ENCODE assay signal across 12 cellular contexts in the genomic region with DNA sequence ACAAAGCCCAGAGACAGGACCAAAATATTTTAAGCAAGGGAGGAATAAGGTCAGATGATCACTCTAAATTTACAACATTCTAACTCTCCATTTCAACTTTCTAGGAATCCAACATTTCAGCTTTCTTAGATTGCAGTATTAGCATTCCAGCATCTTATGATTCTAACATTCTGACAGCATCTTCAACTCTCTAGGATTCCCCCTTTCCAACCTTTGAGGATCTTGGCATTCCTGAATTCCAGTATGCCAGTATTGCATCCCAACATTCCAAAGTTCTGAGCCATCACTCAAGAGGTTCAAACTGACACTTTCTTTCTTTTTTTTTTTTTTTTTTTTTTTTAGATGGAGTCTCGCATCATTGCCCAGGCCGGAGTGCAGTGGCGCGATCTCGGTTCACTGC. TPM values are rescaled to one million over a fixed set of nuclear protein-coding genes. Genes with fewer than 3 reads are reported as not detected.
A peak's percentile ranks its signal among the peaks of the same experiment; 100 is the strongest.
DNase-seq lines count a peak whose midpoint lies in the region; ATAC-seq and TF ChIP-seq lines count a peak whose summit lies in the region.
"Had no signal": no experiment of that assay in that cellular context is flagged by ENCODE, and none has a peak within 500 bp of the region (broad histone marks: within the 10 kb centered on the region; RNA-seq: fewer than 3 reads in every experiment).

No MANE protein-coding gene starts in this region.

- no peaks in the 10 kb centered on the region; the same call in 1 of the 2 replicates for H3K27me3 Mint-ChIP-seq in HFFc6 (ENCODE audit: insufficient read depth)
- H3K27me3 Mint-ChIP-seq in activated naive CD8-positive, alpha-beta T cell treated with anti-CD3 and anti-CD28 coated beads, Interleukin-2, amount 50 U/mL, for 24 hours = no peaks in the 10 kb centered on the region
- H3K27me3 Mint-ChIP-seq: activated CD4-positive, alpha-beta T cell treated with anti-CD3 and anti-CD28 coated beads for 36 hours had no signal

- H3K27me3 ChIP-seq in WERI-Rb-1 (ENCODE audit: insufficient read depth, low read depth, severe bottlenecking) = no peaks in the 10 kb centered on the region
- H3K27me3 ChIP-seq: BLaER1 had no signal

- no peaks in the 10 kb centered on the region for H3K36me3 ChIP-seq in WERI-Rb-1

- TF ChIP-seq CTCF in HFFc6 (IDR thresholded peaks at IDR 0.05) = no peak
- no peak for TF ChIP-seq CTCF in WERI-Rb-1 (IDR thresholded peaks at IDR 0.05; ENCODE audit: low read depth, low read length)

- H3K27ac Mint-ChIP-seq in HFFc6 = no peak overlapping the region; the same call in 1 of the 2 replicates
- H3K27ac Mint-ChIP-seq in activated naive CD8-positive, alpha-beta T cell treated with anti-CD3 and anti-CD28 coated beads, Interleukin-2, amount 50 U/mL, for 24 hours = peak overlapping the region; percentile 1
- H3K27ac Mint-ChIP-seq: activated CD4-positive, alpha-beta T cell treated with anti-CD3 and anti-CD28 coated beads for 36 hours had no signal

- H3K4me3 ChIP-seq in WERI-Rb-1 (ENCODE audit: low read depth, low read length) = no peak overlapping the region
- H3K4me3 ChIP-seq: BLaER1 had no signal

- peaks cover 15% of the 10 kb centered on the region for H3K4me1 Mint-ChIP-seq in HFFc6 (ENCODE audit: low read depth)
- peaks cover 43% of the 10 kb centered on the region for H3K4me1 Mint-ChIP-seq in activated naive CD8-positive, alpha-beta T cell treated with anti-CD3 and anti-CD28 coated beads, Interleukin-2, amount 50 U/mL, for 24 hours

- H3K4me3 Mint-ChIP-seq in HFFc6 = no peak overlapping the region
- no peak overlapping the region for H3K4me3 Mint-ChIP-seq in activated naive CD8-positive, alpha-beta T cell treated with anti-CD3 and anti-CD28 coated beads, Interleukin-2, amount 50 U/mL, for 24 hours
- H3K4me3 Mint-ChIP-seq: activated CD4-positive, alpha-beta T cell treated with anti-CD3 and anti-CD28 coated beads for 36 hours had no signal

- peaks cover 24% of the 10 kb centered on the region for H3K36me3 Mint-ChIP-seq in HFFc6 (ENCODE audit: low read depth)
- H3K36me3 Mint-ChIP-seq in activated naive CD8-positive, alpha-beta T cell treated with anti-CD3 and anti-CD28 coated beads, Interleukin-2, amount 50 U/mL, for 24 hours (ENCODE audit: low read depth) = peaks cover 57% of the 10 kb centered on the region

- DNase-seq in AG20443 (ENCODE audit: low spot score) = peak; percentile 45
- DNase-seq in HFFc6 = peak; percentile 40
- no peak for DNase-seq in activated naive CD8-positive, alpha-beta T cell treated with anti-CD3 and anti-CD28 coated beads, Interleukin-2, amount 50 U/mL, for 24 hours
- peak; percentile 91 for DNase-seq in kidney tubule cell (ENCODE audit: low spot score)
- no peak for DNase-seq in NK-92 treated with Interleukin-12 subunit alpha and Interleukin-12 subunit beta, amount 100 ng/mL, for 24 hours (lab: John Stamatoyannopoulos, UW)
- no peak for DNase-seq in NCI-H524 treated with DMSO at 0.1 percent for 48 hours (lab: John Stamatoyannopoulos, UW)
- DNase-seq in WERI-Rb-1 = no peak
- DNase-seq: activated CD4-positive, alpha-beta T cell treated with anti-CD3 and anti-CD28 coated beads for 36 hours; NCI-H1436 had no signal

- H3K27ac ChIP-seq in WERI-Rb-1 = no peak overlapping the region
- H3K27ac ChIP-seq: BLaER1 had no signal

- no peaks in the 10 kb centered on the region for H3K9me3 ChIP-seq in WERI-Rb-1 (ENCODE audit: severe bottlenecking)
- H3K9me3 ChIP-seq: BLaER1 had no signal

- ATAC-seq in activated naive CD8-positive, alpha-beta T cell treated with anti-CD3 and anti-CD28 coated beads, Interleukin-2, amount 50 U/mL, for 24 hours = no peak
- ATAC-seq in GM21528 (IDR thresholded peaks at IDR 0.05; ENCODE audit: low FRiP score, unreplicated experiment) = no peak
- ATAC-seq: activated CD4-positive, alpha-beta T cell treated with anti-CD3 and anti-CD28 coated beads for 36 hours; Panc1 had no signal

- H3K9me3 Mint-ChIP-seq in HFFc6 = no peaks in the 10 kb centered on the region
- no peaks in the 10 kb centered on the region for H3K9me3 Mint-ChIP-seq in activated naive CD8-positive, alpha-beta T cell treated with anti-CD3 and anti-CD28 coated beads, Interleukin-2, amount 50 U/mL, for 24 hours

RNA-seq across cellular contexts. Expression of gene TGFB1, which starts 13.8 kb away (rescaled TPM):
- 100 to 1,000 TPM; 150 to 163 (median 158) TPM for total RNA-seq in HFFc6 (2021; fragmentation: NEBNext Ultra II Directional; extraction: Animal tissue kit (Norgen Biotek cat#: 25700))

RNA-seq across cellular contexts. Expression of gene B9D2, which starts 24.0 kb away (rescaled TPM):
- total RNA-seq in HFFc6 (2021; fragmentation: NEBNext Ultra II Directional; extraction: Animal tissue kit (Norgen Biotek cat#: 25700)) = 1 to 10 TPM; 4.9 to 6.8 (median 6.3) TPM

RNA-seq across cellular contexts. Expression of gene CCDC97, which starts 30.0 kb away (rescaled TPM):
- 10 to 100 TPM; 15.4 to 19.1 (median 16.8) TPM for total RNA-seq in HFFc6 (2021; fragmentation: NEBNext Ultra II Directional; extraction: Animal tissue kit (Norgen Biotek cat#: 25700))

RNA-seq across cellular contexts. Expression of gene TMEM91, which starts 36.4 kb away (rescaled TPM):
- total RNA-seq in HFFc6 (2021; fragmentation: NEBNext Ultra II Directional; extraction: Animal tissue kit (Norgen Biotek cat#: 25700)) = 1 to 10 TPM; 1.4 to 2.6 (median 1.7) TPM

RNA-seq across cellular contexts. Expression of gene EXOSC5, which starts 57.2 kb away (rescaled TPM):
- 10 to 100 TPM; 16.5 to 23.5 (median 18.1) TPM for total RNA-seq in HFFc6 (2021; fragmentation: NEBNext Ultra II Directional; extraction: Animal tissue kit (Norgen Biotek cat#: 25700))

Comparison
In these comparisons a context has a peak if more than half of its experiments do, and no peak if none do; other contexts are left out.
1. DNase-seq: peak in AG20443 (single experiment), HFFc6 (single experiment) and kidney tubule cell (single experiment); none in activated naive CD8-positive, alpha-beta T cell treated with anti-CD3 and anti-CD28 coated beads, Interleukin-2, amount 50 U/mL, for 24 hours (single experiment), NK-92 treated with Interleukin-12 subunit alpha and Interleukin-12 subunit beta, amount 100 ng/mL, for 24 hours (single experiment), NCI-H524 treated with DMSO at 0.1 percent for 48 hours (single experiment) and WERI-Rb-1 (single experiment).